Comparison of ENCODE assay signal across 17 cellular contexts in genomic region chr10:61463035-61463909, GRCh38. TPM values are rescaled to one million over a fixed set of nuclear protein-coding genes. Genes with fewer than 3 reads are reported as not detected.
DNase-seq lines count a peak whose midpoint lies in the region; ATAC-seq and TF ChIP-seq lines count a peak whose summit lies in the region.
"Had no signal": no experiment of that assay in that cellular context is flagged by ENCODE, and none has a peak within 500 bp of the region (broad histone marks: within the 10 kb centered on the region; RNA-seq: fewer than 3 reads in every experiment).

No MANE protein-coding gene starts in this region.

- H3K36me3 ChIP-seq in ascending aorta (no peaks in the 10 kb centered on the region), tibial artery (no peaks in the 10 kb centered on the region)
- H3K36me3 ChIP-seq: heart right ventricle, suprapubic skin had no signal

- H3K4me3 ChIP-seq in ascending aorta (peak overlapping the region in 1 of 2 donors; percentile 30), tibial artery (peak overlapping the region in 1 of 2 donors; percentile 10)
- H3K4me3 ChIP-seq: heart right ventricle, skin epidermis, suprapubic skin had no signal

- intact Hi-C loops in ascending aorta (cut with DNase I) (no loop called here), tibial artery (cut with DNase I; ENCODE audit: low total_unique reads) (no loop called here)

- H3K27me3 ChIP-seq in ascending aorta (no peaks in the 10 kb centered on the region), tibial artery (no peaks in the 10 kb centered on the region)
- H3K27me3 ChIP-seq: heart right ventricle, suprapubic skin had no signal

- peak; percentile 67 for DNase-seq in H4 (ENCODE audit: low spot score)
- no peak for DNase-seq in ascending aorta (ENCODE audit: low spot score in 2 of 2)
- peak; percentile 90 for DNase-seq in fibroblast of the conjunctiva (ENCODE audit: low read depth)
- DNase-seq in tibial artery: no peak
- DNase-seq in activated naive CD4-positive, alpha-beta T cell treated with anti-CD3 and anti-CD28 coated beads, Interleukin-2, amount 50 U/mL, for 16 hours: no peak
- no peak for DNase-seq in GM19240 (ENCODE audit: insufficient read length, low spot score)
- DNase-seq: activated B cell treated with CpG ODN at 0.5 μM for 24 hours; activated naive CD8-positive, alpha-beta T cell treated with anti-CD3 and anti-CD28 coated beads for 36 hours; Calu3; effector CD4-positive, alpha-beta T cell; heart right ventricle; left colon; NCI-H1930 had no signal

- no peak for TF ChIP-seq CTCF in ascending aorta (IDR thresholded peaks at IDR 0.05)
- no peak for TF ChIP-seq CTCF in tibial artery (IDR thresholded peaks at IDR 0.05)

- no peak for ATAC-seq in GM18868 (IDR thresholded peaks at IDR 0.05; ENCODE audit: unreplicated experiment)
- ATAC-seq: heart right ventricle, left colon had no signal

- H3K9me3 ChIP-seq in ascending aorta (no peaks in the 10 kb centered on the region), tibial artery (no peaks in the 10 kb centered on the region)
- H3K9me3 ChIP-seq: heart right ventricle, suprapubic skin had no signal

- peak overlapping the region; percentile 16 to 54 for H3K27ac ChIP-seq in ascending aorta
- H3K27ac ChIP-seq in tibial artery: peak overlapping the region; percentile 38 to 48
- H3K27ac ChIP-seq: suprapubic skin had no signal

- H3K4me1 ChIP-seq in ascending aorta (peaks cover 0 to 15% of the 10 kb centered on the region in 2 donors), tibial artery (peaks cover 0 to 21% (median 8%) of the 10 kb centered on the region in 4 donors)

RNA-seq across cellular contexts. Expression of gene TMEM26, which starts 10.1 kb away (rescaled TPM):
- total RNA-seq in H4 (2014; rRNA removed; shearing (Covaris generic)): not detected in 2 replicates
- not detected for total RNA-seq in ascending aorta
- total RNA-seq: activated B cell treated with CpG ODN at 0.5 μM for 24 hours; activated naive CD8-positive, alpha-beta T cell treated with anti-CD3 and anti-CD28 coated beads for 36 hours; Calu3; natural killer cell treated with Interleukin-12 subunit alpha and Interleukin-12 subunit beta and Interleukin-15 and Interleukin-18, amount 100 ng/mL, for 72 hours; suprapubic skin had no signal

Comparison
In these comparisons a context has a peak if more than half of its experiments do, and no peak if none do; other contexts are left out.
1. DNase-seq: peak in H4 (single experiment) and fibroblast of the conjunctiva (single experiment); none in ascending aorta (0 of 2), tibial artery (0 of 2), activated naive CD4-positive, alpha-beta T cell treated with anti-CD3 and anti-CD28 coated beads, Interleukin-2, amount 50 U/mL, for 16 hours (single experiment) and GM19240 (single experiment).